In the genomic region with DNA sequence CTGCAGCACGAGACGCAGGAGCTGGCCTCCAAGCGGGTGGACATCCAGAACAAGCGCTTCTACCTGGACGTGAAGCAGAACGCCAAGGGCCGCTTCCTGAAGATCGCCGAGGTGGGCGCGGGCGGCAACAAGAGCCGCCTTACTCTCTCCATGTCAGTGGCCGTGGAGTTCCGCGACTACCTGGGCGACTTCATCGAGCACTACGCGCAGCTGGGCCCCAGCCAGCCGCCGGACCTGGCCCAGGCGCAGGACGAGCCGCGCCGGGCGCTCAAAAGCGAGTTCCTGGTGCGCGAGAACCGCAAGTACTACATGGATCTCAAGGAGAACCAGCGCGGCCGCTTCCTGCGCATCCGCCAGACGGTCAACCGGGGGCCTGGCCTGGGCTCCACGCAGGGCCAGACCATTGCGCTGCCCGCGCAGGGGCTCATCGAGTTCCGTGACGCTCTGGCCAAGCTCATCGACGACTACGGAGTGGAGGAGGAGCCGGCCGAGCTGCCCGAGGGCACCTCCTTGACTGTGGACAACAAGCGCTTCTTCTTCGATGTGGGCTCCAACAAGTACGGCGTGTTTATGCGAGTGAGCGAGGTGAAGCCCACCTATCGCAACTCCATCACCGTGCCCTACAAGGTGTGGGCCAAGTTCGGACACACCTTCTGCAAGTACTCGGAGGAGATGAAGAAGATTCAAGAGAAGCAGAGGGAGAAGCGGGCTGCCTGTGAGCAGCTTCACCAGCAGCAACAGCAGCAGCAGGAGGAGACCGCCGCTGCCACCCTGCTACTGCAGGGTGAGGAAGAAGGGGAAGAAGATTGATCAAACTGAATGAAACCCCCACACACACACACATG, we compare ENCODE assay signal across 8 cellular contexts. TPM values are rescaled to one million over a fixed set of nuclear protein-coding genes. Genes with fewer than 3 reads are reported as not detected.
DNase-seq lines count a peak whose midpoint lies in the region; ATAC-seq lines count a peak whose summit lies in the region.

No MANE protein-coding gene starts in this region.

- POLR2A ChIA-PET in activated CD4-positive, alpha-beta T cell treated with anti-CD3 and anti-CD28 coated beads, Interleukin-2, amount 10 ng/mL, durations not matched to agents 7 days and 5 days (lab: Charles Lee): interaction anchor here (0.7 kb wide), 1 partner anchor 61 kb away, joined by 3 read pairs; no protein-coding TSS in a partner anchor

- H3K36me3 ChIP-seq in ectodermal cell (ENCODE audit: control insufficient read depth, insufficient read depth, low read length): no peaks in the 10 kb centered on the region

- no peaks in the 10 kb centered on the region for H3K9me3 ChIP-seq in ectodermal cell (ENCODE audit: control insufficient read depth, low read length)

- peaks cover 17% of the 10 kb centered on the region for H3K27me3 Mint-ChIP-seq in activated CD4-positive, alpha-beta T cell treated with anti-CD3 and anti-CD28 coated beads, Interleukin-2, amount 10 ng/mL, durations not matched to agents 7 days and 5 days

- H3K4me1 Mint-ChIP-seq in activated CD4-positive, alpha-beta T cell treated with anti-CD3 and anti-CD28 coated beads, Interleukin-2, amount 10 ng/mL, durations not matched to agents 7 days and 5 days: peaks cover 65% of the 10 kb centered on the region

- peak overlapping the region; percentile 96 for H3K27ac Mint-ChIP-seq in activated CD4-positive, alpha-beta T cell treated with anti-CD3 and anti-CD28 coated beads, Interleukin-2, amount 10 ng/mL, durations not matched to agents 7 days and 5 days

- CTCF ChIA-PET in activated CD4-positive, alpha-beta T cell treated with anti-CD3 and anti-CD28 coated beads, Interleukin-2, amount 10 ng/mL, durations not matched to agents 7 days and 5 days (lab: Charles Lee): interaction anchor here (1.0 to 1.4 kb wide), 6 partner anchors 9 to 481 kb away, joined by 3 to 6 read pairs (median 4); a partner anchor contains a TSS

- peaks cover 13% of the 10 kb centered on the region for H3K36me3 Mint-ChIP-seq in activated CD4-positive, alpha-beta T cell treated with anti-CD3 and anti-CD28 coated beads, Interleukin-2, amount 10 ng/mL, durations not matched to agents 7 days and 5 days (ENCODE audit: low read depth)

- peak; percentile 60 for DNase-seq in NCI-H146 (lab: John Stamatoyannopoulos, UW)
- no peak for DNase-seq in NCI-H146 treated with DMSO at 0.1 percent for 48 hours (lab: John Stamatoyannopoulos, UW; ENCODE audit: unreplicated experiment)
- peak; percentile 42 for DNase-seq in NCI-H1092 treated with DMSO at 0.1 percent for 48 hours (lab: John Stamatoyannopoulos, UW)
- peak; percentile 43 for DNase-seq in activated CD4-positive, alpha-beta T cell treated with anti-CD3 and anti-CD28 coated beads, Interleukin-2, amount 10 ng/mL, durations not matched to agents 7 days and 5 days
- peak; percentile 59 to 73 for DNase-seq in lung microvascular endothelial cell (ENCODE audit: low read depth in 2 of 2)
- DNase-seq in stimulated activated naive CD4-positive, alpha-beta T cell (lab: John Stamatoyannopoulos, UW): peak in 5 of 6 experiments; percentile 27 to 73 (median 45)

- ATAC-seq in HG02588 (IDR thresholded peaks at IDR 0.05; ENCODE audit: unreplicated experiment): peak; percentile 29

- peaks cover 83% of the 10 kb centered on the region for H3K27me3 ChIP-seq in ectodermal cell (ENCODE audit: control insufficient read depth, insufficient read depth, low read length, poor library complexity, severe bottlenecking)

- H3K9me3 Mint-ChIP-seq in activated CD4-positive, alpha-beta T cell treated with anti-CD3 and anti-CD28 coated beads, Interleukin-2, amount 10 ng/mL, durations not matched to agents 7 days and 5 days: no peaks in the 10 kb centered on the region

- no peak overlapping the region for H3K27ac ChIP-seq in ectodermal cell (ENCODE audit: insufficient read depth, low read depth, low read length, poor library complexity, severe bottlenecking)

- H3K4me1 ChIP-seq in ectodermal cell (ENCODE audit: control insufficient read depth, insufficient read depth, low read length): peaks cover 6% of the 10 kb centered on the region

- peak overlapping the region; percentile 86 for H3K4me3 Mint-ChIP-seq in activated CD4-positive, alpha-beta T cell treated with anti-CD3 and anti-CD28 coated beads, Interleukin-2, amount 10 ng/mL, durations not matched to agents 7 days and 5 days

- peak overlapping the region; percentile 73 for H3K4me3 ChIP-seq in ectodermal cell (ENCODE audit: insufficient read depth, low read depth, low read length)

- WGBS in ectodermal cell, 2 experiments: 1% methylated on average over 65 of the region's 65 CpGs

RNA-seq across cellular contexts. Expression of a gene that starts 0.7 kb away (rescaled TPM):
- 10 to 100 TPM; 15.5 to 15.7 TPM for total RNA-seq in activated CD4-positive, alpha-beta T cell treated with anti-CD3 and anti-CD28 coated beads, Interleukin-2, amount 10 ng/mL, durations not matched to agents 7 days and 5 days
- 2.2 TPM for polyA plus RNA-seq in ectodermal cell (2013, experiment 1 of 4)
- 3.1 TPM for polyA plus RNA-seq in ectodermal cell (2013, experiment 2 of 4)
- 2.5 TPM for polyA plus RNA-seq in ectodermal cell (2013, experiment 3 of 4)
- polyA plus RNA-seq in ectodermal cell (2013, experiment 4 of 4): 2.4 TPM
- 5.0 and 8.3 TPM in 2 replicates for total RNA-seq in lung microvascular endothelial cell

RNA-seq across cellular contexts. Expression of a gene that starts 11.2 kb away (rescaled TPM):
- total RNA-seq in activated CD4-positive, alpha-beta T cell treated with anti-CD3 and anti-CD28 coated beads, Interleukin-2, amount 10 ng/mL, durations not matched to agents 7 days and 5 days: 1 to 10 TPM; 5.1 to 5.3 TPM
- 0.59 TPM for polyA plus RNA-seq in ectodermal cell (2013, experiment 1 of 4)
- 1.00 TPM for polyA plus RNA-seq in ectodermal cell (2013, experiment 2 of 4)
- 0.43 TPM for polyA plus RNA-seq in ectodermal cell (2013, experiment 3 of 4)
- polyA plus RNA-seq in ectodermal cell (2013, experiment 4 of 4): 0.69 TPM
- 2.0 and 3.4 TPM in 2 replicates for total RNA-seq in lung microvascular endothelial cell
